ENCODE assay signal across 23 cellular contexts in genomic region chr3:188574885-188575284, GRCh38.
DNase-seq lines count a peak whose midpoint lies in the region; ATAC-seq and TF ChIP-seq lines count a peak whose summit lies in the region.
"Had no signal": no experiment of that assay in that cellular context is flagged by ENCODE, and none has a peak within 500 bp of the region (broad histone marks: within the 10 kb centered on the region; RNA-seq: fewer than 3 reads in every experiment).

No MANE protein-coding gene starts in this region.

- H3K79me2 ChIP-seq in GM23338 (replicated peaks; ENCODE audit: insufficient read depth) = no peaks in the 10 kb centered on the region

- H3K4me1 ChIP-seq in GM23338 (ENCODE audit: insufficient read depth) = no peaks in the 10 kb centered on the region
- H3K4me1 ChIP-seq in esophagus muscularis mucosa = peaks cover 32 to 95% (median 91%) of the 10 kb centered on the region in 4 donors
- H3K4me1 ChIP-seq: thyroid gland had no signal

- WGBS in esophagus muscularis mucosa = 67% methylated on average over 5 of the region's 5 CpGs

- H3K4me3 ChIP-seq in GM23338 (no peak overlapping the region), esophagus muscularis mucosa (no peak overlapping the region)
- H3K4me3 ChIP-seq: coronary artery, SJSA1, thyroid gland had no signal

- TF ChIP-seq POLR2A in esophagus muscularis mucosa (IDR thresholded peaks at IDR 0.05; ENCODE audit: low read depth) = no peak

- H3K36me3 Mint-ChIP-seq in GM23338 (ENCODE audit: low read depth) (no peaks in the 10 kb centered on the region), osteocyte (ENCODE audit: unreplicated experiment) (peaks cover 6% of the 10 kb centered on the region)

- ATAC-seq in GM23338 (no peak), esophagus mucosa (no peak), GM19463 (IDR thresholded peaks at IDR 0.05; ENCODE audit: unreplicated experiment) (no peak)
- ATAC-seq: activated T-cell treated with anti-CD3 and anti-CD28 coated beads, Interleukin-2, amount 50 U/mL, for 72 hours; Panc1 had no signal

- H3K36me3 ChIP-seq in GM23338 (ENCODE audit: insufficient read depth) (no peaks in the 10 kb centered on the region), esophagus muscularis mucosa (no peaks in the 10 kb centered on the region)
- H3K36me3 ChIP-seq: thyroid gland had no signal

- H3K27ac Mint-ChIP-seq in GM23338 = no peak overlapping the region
- H3K27ac Mint-ChIP-seq in osteocyte (ENCODE audit: unreplicated experiment) = peak overlapping the region; percentile 81
- H3K27ac Mint-ChIP-seq: activated CD4-positive, alpha-beta T cell treated with anti-CD3 and anti-CD28 coated beads, Interleukin-2, amount 10 ng/mL, durations not matched to agents 7 days and 5 days; activated naive CD4-positive, alpha-beta T cell treated with anti-CD3 and anti-CD28 coated beads for 36 hours; activated T-cell treated with anti-CD3 and anti-CD28 coated beads, Interleukin-2, amount 50 U/mL, for 72 hours; stimulated activated naive CD8-positive, alpha-beta T cell treated with anti-CD3 and anti-CD28 coated beads, Interleukin-15, Interleukin-2, amounts not matched to agents 100 ng/mL and 50 ng/mL, for 24 hours had no signal

- H3K27me3 ChIP-seq in GM23338 (ENCODE audit: insufficient read depth) (no peaks in the 10 kb centered on the region), esophagus muscularis mucosa (no peaks in the 10 kb centered on the region)
- H3K27me3 ChIP-seq: SJSA1, thyroid gland had no signal

- no peaks in the 10 kb centered on the region for H4K20me1 ChIP-seq in GM23338 (replicated peaks; ENCODE audit: insufficient read depth)

- H3K4me1 Mint-ChIP-seq in GM23338 (peaks cover 7% of the 10 kb centered on the region; the same call in 2 of the 3 replicates), osteocyte (ENCODE audit: unreplicated experiment) (peaks cover 57% of the 10 kb centered on the region)
- H3K4me1 Mint-ChIP-seq: activated CD4-positive, alpha-beta T cell treated with anti-CD3 and anti-CD28 coated beads, Interleukin-2, amount 10 ng/mL, durations not matched to agents 7 days and 5 days had no signal

- no peak overlapping the region for H2AFZ ChIP-seq in GM23338

- H3K9me2 ChIP-seq in GM23338 (ENCODE audit: insufficient read depth) = no peaks in the 10 kb centered on the region

- no peak for TF ChIP-seq EP300 in esophagus muscularis mucosa (IDR thresholded peaks at IDR 0.05)

- H3K4me3 Mint-ChIP-seq in GM23338 (no peak overlapping the region), osteocyte (ENCODE audit: unreplicated experiment) (no peak overlapping the region)
- H3K4me3 Mint-ChIP-seq: activated CD4-positive, alpha-beta T cell treated with anti-CD3 and anti-CD28 coated beads, Interleukin-2, amount 10 ng/mL, durations not matched to agents 7 days and 5 days; activated naive CD4-positive, alpha-beta T cell treated with anti-CD3 and anti-CD28 coated beads for 36 hours; activated T-cell treated with anti-CD3 and anti-CD28 coated beads, Interleukin-2, amount 50 U/mL, for 72 hours; IgD-negative memory B cell; stimulated activated naive CD8-positive, alpha-beta T cell treated with anti-CD3 and anti-CD28 coated beads, Interleukin-15, Interleukin-2, amounts not matched to agents 100 ng/mL and 50 ng/mL, for 24 hours had no signal

- H3K9me3 Mint-ChIP-seq in GM23338 (no peaks in the 10 kb centered on the region), osteocyte (ENCODE audit: unreplicated experiment) (no peaks in the 10 kb centered on the region)
- H3K9me3 Mint-ChIP-seq: activated CD4-positive, alpha-beta T cell treated with anti-CD3 and anti-CD28 coated beads, Interleukin-2, amount 10 ng/mL, durations not matched to agents 7 days and 5 days; activated naive CD4-positive, alpha-beta T cell treated with anti-CD3 and anti-CD28 coated beads for 36 hours; activated T-cell treated with anti-CD3 and anti-CD28 coated beads, Interleukin-2, amount 50 U/mL, for 72 hours; IgD-negative memory B cell; stimulated activated naive CD8-positive, alpha-beta T cell treated with anti-CD3 and anti-CD28 coated beads, Interleukin-15, Interleukin-2, amounts not matched to agents 100 ng/mL and 50 ng/mL, for 24 hours had no signal

- H3K4me2 ChIP-seq in GM23338 = no peak overlapping the region

- 0 out of 2 replicates have a peak overlapping the region, but pooled peaks have one; percentile 37 for H3K27ac ChIP-seq in GM23338 (ENCODE audit: low read depth)
- peak overlapping the region in 3 of 4 donors; percentile 49 to 80 (median 78) for H3K27ac ChIP-seq in esophagus muscularis mucosa (replicated peaks in 1 of 4)
- H3K27ac ChIP-seq: coronary artery, SJSA1, thyroid gland had no signal

- H3K27me3 Mint-ChIP-seq in GM23338 (ENCODE audit: insufficient read depth, low read depth, poor library complexity) (peaks cover 2% of the 10 kb centered on the region), osteocyte (ENCODE audit: unreplicated experiment) (no peaks in the 10 kb centered on the region)
- H3K27me3 Mint-ChIP-seq: activated CD4-positive, alpha-beta T cell treated with anti-CD3 and anti-CD28 coated beads, Interleukin-2, amount 10 ng/mL, durations not matched to agents 7 days and 5 days; IgD-negative memory B cell; stimulated activated naive CD8-positive, alpha-beta T cell treated with anti-CD3 and anti-CD28 coated beads, Interleukin-15, Interleukin-2, amounts not matched to agents 100 ng/mL and 50 ng/mL, for 24 hours had no signal

- H3F3A ChIP-seq in GM23338 (replicated peaks; ENCODE audit: low read depth) = no peaks in the 10 kb centered on the region

- intact Hi-C loops in esophagus muscularis mucosa (cut with DNase I) = loop anchor here (10.0 kb wide), 1 partner anchor 830 kb away; the partner anchor contains the start of gene BCL6

- DNase-seq in GM23338 (ENCODE audit: low spot score) = no peak
- peak; percentile 99 for DNase-seq in SK-N-DZ (ENCODE audit: low spot score)
- no peak for DNase-seq in esophagus muscularis mucosa (ENCODE audit: extremely low spot score)
- DNase-seq in osteocyte (ENCODE audit: extremely low spot score, unreplicated experiment) = no peak
- no peak for DNase-seq in NCI-H226
- no peak for DNase-seq in NOMO-1 treated with DMSO at 0.1 percent for 48 hours (lab: John Stamatoyannopoulos, UW; ENCODE audit: unreplicated experiment)
- DNase-seq: activated CD4-positive, alpha-beta T cell treated with anti-CD3 and anti-CD28 coated beads, Interleukin-2, amount 10 ng/mL, durations not matched to agents 7 days and 5 days; activated naive CD4-positive, alpha-beta T cell treated with anti-CD3 and anti-CD28 coated beads for 36 hours; activated T-cell treated with anti-CD3 and anti-CD28 coated beads, Interleukin-2, amount 50 U/mL, for 72 hours; amniotic stem cell; EL; kidney; NCI-H1105 treated with DMSO at 0.1 percent for 48 hours; NCI-H2081; T-helper 2 cell; thyroid gland had no signal

- no peak for TF ChIP-seq CTCF in GM23338 (conservative IDR thresholded peaks at IDR 0.05; ENCODE audit: low read depth in 2 of 2)
- no peak for TF ChIP-seq CTCF in esophagus muscularis mucosa (IDR thresholded peaks at IDR 0.05)
- TF ChIP-seq CTCF in osteocyte (IDR thresholded peaks at IDR 0.05) = no peak

- no peaks in the 10 kb centered on the region for H3K9me3 ChIP-seq in esophagus muscularis mucosa
- H3K9me3 ChIP-seq: SJSA1, thyroid gland had no signal
